ENCODE assay signal across 27 cellular contexts in the genomic region with DNA sequence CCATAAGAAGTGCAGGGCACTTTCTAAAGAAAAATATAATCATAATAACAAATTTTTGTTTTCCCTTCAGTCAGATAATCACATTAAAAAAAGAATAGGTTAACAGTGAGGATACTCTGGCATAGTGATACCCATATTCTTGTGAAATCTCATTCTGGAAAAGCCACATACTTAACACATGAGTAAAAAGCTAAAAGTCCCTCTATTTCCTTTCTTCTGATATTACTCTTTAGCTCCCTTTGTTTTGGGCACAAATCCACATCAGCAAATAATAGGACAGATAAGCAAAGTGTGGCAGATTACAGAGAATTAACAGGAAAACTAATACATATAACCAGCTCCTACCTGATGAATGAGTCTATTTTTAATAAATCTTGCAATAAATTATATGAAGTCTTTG. TPM values are rescaled to one million over a fixed set of nuclear protein-coding genes. Genes with fewer than 3 reads are reported as not detected.
DNase-seq lines count a peak whose midpoint lies in the region; ATAC-seq and TF ChIP-seq lines count a peak whose summit lies in the region.
"Had no signal": no experiment of that assay in that cellular context is flagged by ENCODE, and none has a peak within 500 bp of the region (broad histone marks: within the 10 kb centered on the region; RNA-seq: fewer than 3 reads in every experiment).

No MANE protein-coding gene starts in this region.

- H3K27me3 ChIP-seq in trophoblast cell (ENCODE audit: insufficient read depth, low read length) = no peaks in the 10 kb centered on the region
- H3K27me3 ChIP-seq: ascending aorta, esophagus muscularis mucosa, heart right ventricle, spleen, tibial artery had no signal

- no peaks in the 10 kb centered on the region for H3K9me3 ChIP-seq in trophoblast cell (ENCODE audit: insufficient read depth, low read depth, low read length)
- H3K9me3 ChIP-seq: ascending aorta, esophagus muscularis mucosa, HAP-1, tibial artery had no signal

- DNase-seq in HCEC 1CT (peak; percentile 54), amniotic epithelial cell (ENCODE audit: low read depth) (peak; percentile 46), fibroblast of peridontal ligament (ENCODE audit: extremely low read depth) (peak; percentile 45), trophoblast cell (peak; percentile 4 to 87), NCI-H446 treated with DMSO at 0.1 percent for 48 hours (lab: John Stamatoyannopoulos, UW) (no peak), GM20000 (ENCODE audit: low spot score) (no peak), NCI-H1092 (lab: John Stamatoyannopoulos, UW) (no peak)
- DNase-seq: activated CD4-positive, alpha-beta T cell treated with anti-CD3 and anti-CD28 coated beads for 4 hours; activated naive CD4-positive, alpha-beta T cell treated with anti-CD3 and anti-CD28 coated beads, Interleukin-2, amount 50 U/mL, for 16 hours; activated T-cell treated with anti-CD3 and anti-CD28 coated beads, Interleukin-2, amount 50 U/mL, for 48 hours; CD4-positive, alpha-beta memory T cell; effector CD8-positive, alpha-beta T cell; heart right ventricle; KG1; NCI-H1930; NCI-H345; NCI-H82; SHP77 treated with DMSO at 0.1 percent for 48 hours; spleen; stimulated activated CD4-positive, alpha-beta T cell treated with anti-CD3 and anti-CD28 coated beads, Interleukin-4, amount 100 ng/mL, for 1 hour; stimulated activated naive CD4-positive, alpha-beta T cell; T-helper 1 cell; tibial artery had no signal

- peaks cover 0 to 13% of the 10 kb centered on the region in 2 experiments for H3K36me3 ChIP-seq in trophoblast cell (ENCODE audit: control insufficient read depth in 1 of 2, insufficient read depth in 2 of 2, low read length in 2 of 2)

- no peak overlapping the region for H3K27ac ChIP-seq in trophoblast cell (ENCODE audit: low read depth, low read length)
- H3K27ac ChIP-seq: ascending aorta, esophagus muscularis mucosa, heart right ventricle, spleen, tibial artery had no signal

- no peak overlapping the region for H2BK120ac ChIP-seq in trophoblast cell (ENCODE audit: insufficient read depth, low read length, poor library complexity)

- no peak overlapping the region for H3K4ac ChIP-seq in trophoblast cell (ENCODE audit: low read depth, low read length)

- no peak overlapping the region for H4K8ac ChIP-seq in trophoblast cell (ENCODE audit: low read depth, low read length)

- H3K4me2 ChIP-seq in trophoblast cell (ENCODE audit: low read length) = no peak overlapping the region

- no peak overlapping the region for H3K23ac ChIP-seq in trophoblast cell (ENCODE audit: low read length)

- no peaks in the 10 kb centered on the region for H3K79me2 ChIP-seq in trophoblast cell (ENCODE audit: control insufficient read depth, insufficient read depth, low read length, poor library complexity)

- H2AK5ac ChIP-seq in trophoblast cell (ENCODE audit: low read length) = no peak overlapping the region

- H2BK12ac ChIP-seq in trophoblast cell (ENCODE audit: low read length) = no peak overlapping the region

- ATAC-seq in HG02885 (IDR thresholded peaks at IDR 0.05; ENCODE audit: poor library complexity, unreplicated experiment) = no peak
- ATAC-seq: heart right ventricle had no signal

- H3K79me1 ChIP-seq in trophoblast cell (ENCODE audit: low read length) = no peaks in the 10 kb centered on the region

- H3K4me3 ChIP-seq in trophoblast cell (ENCODE audit: low read depth, low read length) = no peak overlapping the region
- H3K4me3 ChIP-seq: ascending aorta, esophagus muscularis mucosa, HAP-1, heart right ventricle, spleen, tibial artery had no signal

- H3K14ac ChIP-seq in trophoblast cell (ENCODE audit: low read length) = no peak overlapping the region

- H3K9ac ChIP-seq in trophoblast cell (ENCODE audit: low read length) = no peak overlapping the region

- H3K18ac ChIP-seq in trophoblast cell (ENCODE audit: low read length) = no peak overlapping the region

- no peak overlapping the region for H2BK5ac ChIP-seq in trophoblast cell (ENCODE audit: low read depth, low read length, poor library complexity)

- TF ChIP-seq CTCF in GM20000 (IDR thresholded peaks at IDR 0.05; ENCODE audit: extremely low read depth, missing control alignments) = no peak

- H2AFZ ChIP-seq in trophoblast cell (ENCODE audit: insufficient read depth, low read length, poor library complexity) = no peak overlapping the region

- no peak overlapping the region for H4K91ac ChIP-seq in trophoblast cell (ENCODE audit: low read depth, low read length)

- H3K4me1 ChIP-seq in trophoblast cell (ENCODE audit: control insufficient read depth in 1 of 2, insufficient read depth in 2 of 2, low read length in 2 of 2) = no peaks in the 10 kb centered on the region
- H3K4me1 ChIP-seq: esophagus muscularis mucosa, HAP-1, spleen, tibial artery had no signal

- no peak overlapping the region for H4K12ac ChIP-seq in trophoblast cell (ENCODE audit: low read depth, low read length)

RNA-seq across cellular contexts. Expression of a gene that starts 15.8 kb away (rescaled TPM):
- polyA plus RNA-seq in trophoblast cell (2013) = 6.0 and 6.7 TPM in 2 replicates

Comparison
In these comparisons a context has a peak if more than half of its experiments do, and no peak if none do; other contexts are left out.
1. DNase-seq: peak in HCEC 1CT (single experiment), amniotic epithelial cell (single experiment), fibroblast of peridontal ligament (single experiment) and trophoblast cell (2 of 2); none in NCI-H446 treated with DMSO at 0.1 percent for 48 hours (single experiment), GM20000 (single experiment) and NCI-H1092 (single experiment).